In genomic region chr5:57012511-57012910, GRCh38 we compare ENCODE assay signal across 1 cellular context.
TF ChIP-seq lines count a peak whose summit lies in the region.

No MANE protein-coding gene starts in this region.

TF ChIP-seq in GM23338, 12 proteins besides CTCF, POLR2A, EP300 and RAD21 (continued from another document):
- TF ChIP-seq, protein P1, sequence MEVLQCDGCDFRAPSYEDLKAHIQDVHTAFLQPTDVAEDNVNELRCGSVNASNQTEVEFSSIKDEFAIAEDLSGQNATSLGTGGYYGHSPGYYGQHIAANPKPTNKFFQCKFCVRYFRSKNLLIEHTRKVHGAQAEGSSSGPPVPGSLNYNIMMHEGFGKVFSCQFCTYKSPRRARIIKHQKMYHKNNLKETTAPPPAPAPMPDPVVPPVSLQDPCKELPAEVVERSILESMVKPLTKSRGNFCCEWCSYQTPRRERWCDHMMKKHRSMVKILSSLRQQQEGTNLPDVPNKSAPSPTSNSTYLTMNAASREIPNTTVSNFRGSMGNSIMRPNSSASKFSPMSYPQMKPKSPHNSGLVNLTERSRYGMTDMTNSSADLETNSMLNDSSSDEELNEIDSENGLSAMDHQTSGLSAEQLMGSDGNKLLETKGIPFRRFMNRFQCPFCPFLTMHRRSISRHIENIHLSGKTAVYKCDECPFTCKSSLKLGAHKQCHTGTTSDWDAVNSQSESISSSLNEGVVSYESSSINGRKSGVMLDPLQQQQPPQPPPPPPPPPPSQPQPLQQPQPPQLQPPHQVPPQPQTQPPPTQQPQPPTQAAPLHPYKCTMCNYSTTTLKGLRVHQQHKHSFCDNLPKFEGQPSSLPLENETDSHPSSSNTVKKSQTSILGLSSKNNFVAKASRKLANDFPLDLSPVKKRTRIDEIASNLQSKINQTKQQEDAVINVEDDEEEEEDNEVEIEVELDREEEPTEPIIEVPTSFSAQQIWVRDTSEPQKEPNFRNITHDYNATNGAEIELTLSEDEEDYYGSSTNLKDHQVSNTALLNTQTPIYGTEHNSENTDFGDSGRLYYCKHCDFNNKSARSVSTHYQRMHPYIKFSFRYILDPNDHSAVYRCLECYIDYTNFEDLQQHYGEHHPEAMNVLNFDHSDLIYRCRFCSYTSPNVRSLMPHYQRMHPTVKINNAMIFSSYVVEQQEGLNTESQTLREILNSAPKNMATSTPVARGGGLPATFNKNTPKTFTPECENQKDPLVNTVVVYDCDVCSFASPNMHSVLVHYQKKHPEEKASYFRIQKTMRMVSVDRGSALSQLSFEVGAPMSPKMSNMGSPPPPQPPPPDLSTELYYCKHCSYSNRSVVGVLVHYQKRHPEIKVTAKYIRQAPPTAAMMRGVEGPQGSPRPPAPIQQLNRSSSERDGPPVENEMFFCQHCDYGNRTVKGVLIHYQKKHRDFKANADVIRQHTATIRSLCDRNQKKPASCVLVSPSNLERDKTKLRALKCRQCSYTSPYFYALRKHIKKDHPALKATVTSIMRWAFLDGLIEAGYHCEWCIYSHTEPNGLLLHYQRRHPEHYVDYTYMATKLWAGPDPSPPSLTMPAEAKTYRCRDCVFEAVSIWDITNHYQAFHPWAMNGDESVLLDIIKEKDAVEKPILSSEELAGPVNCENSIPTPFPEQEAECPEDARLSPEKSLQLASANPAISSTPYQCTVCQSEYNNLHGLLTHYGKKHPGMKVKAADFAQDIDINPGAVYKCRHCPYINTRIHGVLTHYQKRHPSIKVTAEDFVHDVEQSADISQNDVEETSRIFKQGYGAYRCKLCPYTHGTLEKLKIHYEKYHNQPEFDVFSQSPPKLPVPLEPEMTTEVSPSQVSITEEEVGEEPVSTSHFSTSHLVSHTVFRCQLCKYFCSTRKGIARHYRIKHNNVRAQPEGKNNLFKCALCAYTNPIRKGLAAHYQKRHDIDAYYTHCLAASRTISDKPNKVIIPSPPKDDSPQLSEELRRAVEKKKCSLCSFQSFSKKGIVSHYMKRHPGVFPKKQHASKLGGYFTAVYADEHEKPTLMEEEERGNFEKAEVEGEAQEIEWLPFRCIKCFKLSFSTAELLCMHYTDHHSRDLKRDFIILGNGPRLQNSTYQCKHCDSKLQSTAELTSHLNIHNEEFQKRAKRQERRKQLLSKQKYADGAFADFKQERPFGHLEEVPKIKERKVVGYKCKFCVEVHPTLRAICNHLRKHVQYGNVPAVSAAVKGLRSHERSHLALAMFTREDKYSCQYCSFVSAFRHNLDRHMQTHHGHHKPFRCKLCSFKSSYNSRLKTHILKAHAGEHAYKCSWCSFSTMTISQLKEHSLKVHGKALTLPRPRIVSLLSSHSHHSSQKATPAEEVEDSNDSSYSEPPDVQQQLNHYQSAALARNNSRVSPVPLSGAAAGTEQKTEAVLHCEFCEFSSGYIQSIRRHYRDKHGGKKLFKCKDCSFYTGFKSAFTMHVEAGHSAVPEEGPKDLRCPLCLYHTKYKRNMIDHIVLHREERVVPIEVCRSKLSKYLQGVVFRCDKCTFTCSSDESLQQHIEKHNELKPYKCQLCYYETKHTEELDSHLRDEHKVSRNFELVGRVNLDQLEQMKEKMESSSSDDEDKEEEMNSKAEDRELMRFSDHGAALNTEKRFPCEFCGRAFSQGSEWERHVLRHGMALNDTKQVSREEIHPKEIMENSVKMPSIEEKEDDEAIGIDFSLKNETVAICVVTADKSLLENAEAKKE (CRISPR knock-in tag; IDR thresholded peaks at IDR 0.05), result no peak
- TF ChIP-seq ZNF331 (CRISPR knock-in tag; IDR thresholded peaks at IDR 0.05; ENCODE audit: low read depth) (no peak), JUNB (IDR thresholded peaks at IDR 0.05; ENCODE audit: unreplicated experiment) (no peak)
